ENCODE assay signal across 19 cellular contexts in genomic region chr18:2921778-2922177, GRCh38.
A peak's percentile ranks its signal among the peaks of the same experiment; 100 is the strongest.
DNase-seq lines count a peak whose midpoint lies in the region; ATAC-seq lines count a peak whose summit lies in the region.
"Had no signal": no experiment of that assay in that cellular context is flagged by ENCODE, and none has a peak within 500 bp of the region (broad histone marks: within the 10 kb centered on the region; RNA-seq: fewer than 3 reads in every experiment).

No MANE protein-coding gene starts in this region.

- peaks cover 12% of the 10 kb centered on the region for H3K4me1 Mint-ChIP-seq in activated CD4-positive, alpha-beta T cell treated with anti-CD3 and anti-CD28 coated beads, Interleukin-2, amount 10 ng/mL, durations not matched to agents 7 days and 5 days
- H3K4me1 Mint-ChIP-seq in activated T-helper 17 cell treated with anti-CD3 and anti-CD28 coated beads, Interleukin-2, amount 50 U/mL, for 72 hours, result peaks cover 8% of the 10 kb centered on the region

- H3K27me3 Mint-ChIP-seq in activated CD4-positive, alpha-beta T cell treated with anti-CD3 and anti-CD28 coated beads, Interleukin-2, amount 10 ng/mL, durations not matched to agents 7 days and 5 days, result no peaks in the 10 kb centered on the region
- H3K27me3 Mint-ChIP-seq in activated T-helper 17 cell treated with anti-CD3 and anti-CD28 coated beads, Interleukin-2, amount 50 U/mL, for 72 hours, result no peaks in the 10 kb centered on the region
- H3K27me3 Mint-ChIP-seq: B cell had no signal

- POLR2A ChIA-PET in activated CD4-positive, alpha-beta T cell treated with anti-CD3 and anti-CD28 coated beads, Interleukin-2, amount 10 ng/mL, durations not matched to agents 7 days and 5 days (lab: Charles Lee), result no interaction called here

- DNase-seq in activated CD4-positive, alpha-beta T cell treated with anti-CD3 and anti-CD28 coated beads, Interleukin-2, amount 10 ng/mL, durations not matched to agents 7 days and 5 days, result no peak
- no peak for DNase-seq in activated CD4-positive, alpha-beta T cell treated with anti-CD3 and anti-CD28 coated beads, Interleukin-2, amount 50 U/mL, for 4 hours
- no peak for DNase-seq in neuronal stem cell (ENCODE audit: low spot score)
- DNase-seq in NCI-H82 treated with DMSO at 0.1 percent for 48 hours (lab: John Stamatoyannopoulos, UW; ENCODE audit: unreplicated experiment), result no peak
- DNase-seq in NOMO-1 (lab: John Stamatoyannopoulos, UW; ENCODE audit: unreplicated experiment in 2 of 2), result no peak
- no peak for DNase-seq in NCI-H1417 treated with DMSO at 0.1 percent for 48 hours (lab: John Stamatoyannopoulos, UW)
- DNase-seq: CD8-positive, alpha-beta T cell; DMS79 treated with DMSO at 0.1 percent for 48 hours; NCI-H146; NCI-H2081; NCI-H510A; NCI-H774 had no signal

- no peak for ATAC-seq in activated T-helper 17 cell treated with anti-CD3 and anti-CD28 coated beads, Interleukin-2, amount 50 U/mL, for 72 hours (replicated peaks)
- ATAC-seq: CD8-positive, alpha-beta T cell; GM12878; HCT116; K562 had no signal

- no peak overlapping the region for H2BK12ac ChIP-seq in neuronal stem cell (ENCODE audit: low read length)

- H4K20me1 ChIP-seq in BLaER1, result no peaks in the 10 kb centered on the region

- CTCF ChIA-PET in activated CD4-positive, alpha-beta T cell treated with anti-CD3 and anti-CD28 coated beads, Interleukin-2, amount 10 ng/mL, durations not matched to agents 7 days and 5 days (lab: Charles Lee), result no interaction called here

- H3K27me3 ChIP-seq in BLaER1 (no peaks in the 10 kb centered on the region), neuronal stem cell (ENCODE audit: control insufficient read depth in 3 of 3, insufficient read depth in 3 of 3, low read depth in 1 of 3, low read length in 3 of 3) (no peaks in the 10 kb centered on the region)

- H3K4me1 ChIP-seq in BLaER1, result peaks cover 48% of the 10 kb centered on the region
- H3K4me1 ChIP-seq in neuronal stem cell (ENCODE audit: control insufficient read depth in 2 of 2, insufficient read depth in 1 of 2, low read depth in 1 of 2, low read length in 2 of 2), result peaks cover 11 to 16% of the 10 kb centered on the region in 2 donors

- H3K14ac ChIP-seq in neuronal stem cell (ENCODE audit: low read length), result no peak overlapping the region

- H3K36me3 Mint-ChIP-seq in activated CD4-positive, alpha-beta T cell treated with anti-CD3 and anti-CD28 coated beads, Interleukin-2, amount 10 ng/mL, durations not matched to agents 7 days and 5 days (ENCODE audit: low read depth), result peaks cover 69% of the 10 kb centered on the region
- H3K36me3 Mint-ChIP-seq in activated T-helper 17 cell treated with anti-CD3 and anti-CD28 coated beads, Interleukin-2, amount 50 U/mL, for 72 hours (ENCODE audit: low read depth), result peaks cover 100% of the 10 kb centered on the region

- no peak overlapping the region for H3K23ac ChIP-seq in neuronal stem cell (ENCODE audit: low read depth, low read length, poor library complexity)

- H2BK15ac ChIP-seq in neuronal stem cell (ENCODE audit: low read length), result no peak overlapping the region

- no peak overlapping the region for H3K4me3 ChIP-seq in BLaER1
- no peak overlapping the region for H3K4me3 ChIP-seq in neuronal stem cell (ENCODE audit: low read length in 2 of 2)
- H3K4me3 ChIP-seq: GM12878, K562 had no signal

- H3K27ac ChIP-seq in BLaER1 (0 out of 2 replicates have a peak overlapping the region, but pooled peaks have one; percentile 85), neuronal stem cell (replicated peaks; ENCODE audit: low read length) (no peak overlapping the region)
- H3K27ac ChIP-seq: 22Rv1 had no signal

- no peaks in the 10 kb centered on the region for H3K79me1 ChIP-seq in neuronal stem cell (ENCODE audit: low read depth, low read length)

- H4K8ac ChIP-seq in neuronal stem cell (ENCODE audit: low read depth, low read length), result no peak overlapping the region

- H3K4ac ChIP-seq in neuronal stem cell (ENCODE audit: low read length), result no peak overlapping the region

- H3K9ac ChIP-seq in BLaER1, result no peak overlapping the region
- no peak overlapping the region for H3K9ac ChIP-seq in neuronal stem cell (ENCODE audit: low read depth, low read length, poor library complexity)

- H3K9me3 ChIP-seq in BLaER1 (no peaks in the 10 kb centered on the region), neuronal stem cell (replicated peaks in 1 of 2; ENCODE audit: control insufficient read depth in 2 of 2, insufficient read depth in 1 of 2, low read depth in 1 of 2, low read length in 2 of 2) (no peaks in the 10 kb centered on the region)

- peak overlapping the region; percentile 52 for H3K18ac ChIP-seq in neuronal stem cell (ENCODE audit: low read length)

- no peak overlapping the region for H2AFZ ChIP-seq in neuronal stem cell (ENCODE audit: low read length)

- H3K4me3 Mint-ChIP-seq in activated CD4-positive, alpha-beta T cell treated with anti-CD3 and anti-CD28 coated beads, Interleukin-2, amount 10 ng/mL, durations not matched to agents 7 days and 5 days, result no peak overlapping the region
- no peak overlapping the region for H3K4me3 Mint-ChIP-seq in activated T-helper 17 cell treated with anti-CD3 and anti-CD28 coated beads, Interleukin-2, amount 50 U/mL, for 72 hours
- H3K4me3 Mint-ChIP-seq: B cell; CD8-positive, alpha-beta T cell had no signal

- no peak overlapping the region for H2AK5ac ChIP-seq in neuronal stem cell (ENCODE audit: low read depth, low read length)

- H3K4me2 ChIP-seq in BLaER1 (no peak overlapping the region), neuronal stem cell (ENCODE audit: insufficient read depth, low read length, poor library complexity, severe bottlenecking) (no peak overlapping the region)

- no peak overlapping the region for H4K91ac ChIP-seq in neuronal stem cell (ENCODE audit: low read depth, low read length, poor library complexity)

- no peak overlapping the region for H2BK5ac ChIP-seq in neuronal stem cell (ENCODE audit: low read length)

- H3K9me3 Mint-ChIP-seq in activated CD4-positive, alpha-beta T cell treated with anti-CD3 and anti-CD28 coated beads, Interleukin-2, amount 10 ng/mL, durations not matched to agents 7 days and 5 days, result no peaks in the 10 kb centered on the region
- no peaks in the 10 kb centered on the region for H3K9me3 Mint-ChIP-seq in activated T-helper 17 cell treated with anti-CD3 and anti-CD28 coated beads, Interleukin-2, amount 50 U/mL, for 72 hours
- H3K9me3 Mint-ChIP-seq: CD8-positive, alpha-beta T cell had no signal

- WGBS in neuronal stem cell (ENCODE audit: extremely low coverage in 2 of 2, insufficient read length in 2 of 2, insufficient replicate concordance in 1 of 2), 2 donors, result no CpG with 5 or more reads among the region's 14 CpGs

- no peak overlapping the region for H2BK120ac ChIP-seq in neuronal stem cell (ENCODE audit: low read depth, low read length)

- peak overlapping the region; percentile 46 for H3K27ac Mint-ChIP-seq in activated CD4-positive, alpha-beta T cell treated with anti-CD3 and anti-CD28 coated beads, Interleukin-2, amount 10 ng/mL, durations not matched to agents 7 days and 5 days
- peak overlapping the region; percentile 76 for H3K27ac Mint-ChIP-seq in activated T-helper 17 cell treated with anti-CD3 and anti-CD28 coated beads, Interleukin-2, amount 50 U/mL, for 72 hours
- H3K27ac Mint-ChIP-seq: B cell had no signal

- H3K36me3 ChIP-seq in BLaER1 (peaks cover 83% of the 10 kb centered on the region), neuronal stem cell (replicated peaks in 1 of 2; ENCODE audit: control insufficient read depth in 2 of 2, insufficient read depth in 2 of 2, low read length in 2 of 2) (peaks cover 34 to 92% of the 10 kb centered on the region in 2 donors)
